ENCODE assay signal across 8 cellular contexts in the genomic region with DNA sequence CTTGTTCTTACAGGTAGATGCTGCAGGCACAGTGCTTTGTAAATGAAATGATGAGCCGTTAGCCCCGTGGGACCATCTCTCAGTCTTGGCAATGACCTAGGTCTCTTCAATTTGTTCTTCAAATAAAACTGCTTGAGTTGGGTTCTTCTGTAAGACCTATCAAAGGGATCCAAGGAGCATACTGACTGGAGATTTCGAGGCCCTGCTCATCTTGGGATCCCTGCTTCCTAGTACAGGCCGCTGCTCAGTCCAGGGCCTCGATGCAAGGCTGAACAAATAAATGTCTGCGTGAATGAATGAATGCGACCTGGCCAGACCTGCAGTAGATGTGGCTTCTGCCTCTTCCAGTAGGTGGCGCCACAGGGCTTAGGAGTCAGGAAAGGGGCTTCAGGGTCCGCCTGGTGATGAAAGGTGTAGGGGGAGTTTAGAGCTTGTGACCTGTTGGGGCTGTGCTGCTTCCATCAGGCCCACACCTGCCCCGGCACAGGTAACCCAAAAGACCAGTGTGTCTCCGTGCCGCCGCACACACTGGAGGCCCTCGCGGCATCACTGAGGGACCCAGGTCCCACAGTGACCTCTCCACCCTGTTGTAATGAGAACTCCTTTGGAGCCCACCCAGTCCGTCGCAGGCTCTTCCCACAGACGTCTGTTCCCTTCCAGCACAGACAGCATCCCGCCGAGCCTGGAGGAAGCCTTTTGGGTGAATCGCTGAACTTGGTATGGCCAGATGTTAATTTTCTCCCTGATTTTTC. TPM values are rescaled to one million over a fixed set of nuclear protein-coding genes. Genes with fewer than 3 reads are reported as not detected.
DNase-seq lines count a peak whose midpoint lies in the region; ATAC-seq and TF ChIP-seq lines count a peak whose summit lies in the region.

No MANE protein-coding gene starts in this region.

- TF ChIP-seq CTCF in NB4 (IDR thresholded peaks at IDR 0.05; ENCODE audit: low read depth, low read length) (peak; percentile 83), VCaP (conservative IDR thresholded peaks at IDR 0.05) (peak; percentile 72), fibroblast of lung (conservative IDR thresholded peaks at IDR 0.05 in 1 of 2, IDR thresholded peaks at IDR 0.05 in 1 of 2; ENCODE audit: low read depth in 1 of 2, low read length in 2 of 2) (peak; percentile 63 to 90)

- H4K91ac ChIP-seq in neuronal stem cell (ENCODE audit: low read depth, low read length, poor library complexity), result no peak overlapping the region

- H3K9me3 ChIP-seq in fibroblast of lung (ENCODE audit: control insufficient read depth, insufficient read depth, low read depth, low read length) (no peaks in the 10 kb centered on the region), neuronal stem cell (replicated peaks in 1 of 2; ENCODE audit: control insufficient read depth in 2 of 2, insufficient read depth in 1 of 2, low read depth in 1 of 2, low read length in 2 of 2) (no peaks in the 10 kb centered on the region)

- H2AFZ ChIP-seq in fibroblast of lung (ENCODE audit: low read length) (no peak overlapping the region), neuronal stem cell (ENCODE audit: low read length) (no peak overlapping the region)

- H3K4me3 ChIP-seq in NB4 (ENCODE audit: low read depth, low read length) (no peak overlapping the region), fibroblast of lung (replicated peaks in 1 of 4; ENCODE audit: control extremely low read depth in 1 of 4, insufficient read depth in 1 of 4, low read depth in 3 of 4, low read length in 4 of 4) (no peak overlapping the region), neuronal stem cell (ENCODE audit: low read length in 2 of 2) (no peak overlapping the region)

- no peak overlapping the region for H3K14ac ChIP-seq in neuronal stem cell (ENCODE audit: low read length)

- peaks cover 14% of the 10 kb centered on the region for H3K79me2 ChIP-seq in fibroblast of lung (ENCODE audit: control insufficient read depth, insufficient read depth, low read length)

- no peak overlapping the region for H3K18ac ChIP-seq in neuronal stem cell (ENCODE audit: low read length)

- no peaks in the 10 kb centered on the region for H4K20me1 ChIP-seq in fibroblast of lung (ENCODE audit: control insufficient read depth, extremely low read depth, insufficient read depth, low read length)

- H2BK12ac ChIP-seq in neuronal stem cell (ENCODE audit: low read length), result no peak overlapping the region

- no peak overlapping the region for H4K8ac ChIP-seq in neuronal stem cell (ENCODE audit: low read depth, low read length)

- H2BK120ac ChIP-seq in neuronal stem cell (ENCODE audit: low read depth, low read length), result no peak overlapping the region

- no peak overlapping the region for H3K4ac ChIP-seq in neuronal stem cell (ENCODE audit: low read length)

- no peak overlapping the region for H2BK15ac ChIP-seq in neuronal stem cell (ENCODE audit: low read length)

- no peak overlapping the region for H3K9ac ChIP-seq in fibroblast of lung (ENCODE audit: insufficient read depth, low read length)
- no peak overlapping the region for H3K9ac ChIP-seq in neuronal stem cell (ENCODE audit: low read depth, low read length, poor library complexity)

- no CpG with 5 or more reads among the region's 21 CpGs for WGBS in neuronal stem cell (ENCODE audit: extremely low coverage in 2 of 2, insufficient read length in 2 of 2, insufficient replicate concordance in 1 of 2), 2 donors

- DNase-seq in NCI-H2227 (lab: John Stamatoyannopoulos, UW; ENCODE audit: unreplicated experiment) (peak; percentile 9), NCI-H2227 treated with DMSO at 0.1 percent for 48 hours (lab: John Stamatoyannopoulos, UW) (no peak), NB4 (ENCODE audit: low read depth) (peak; percentile 77), fibroblast of lung (ENCODE audit: low read depth in 2 of 2) (peak; percentile 56 to 64), neuronal stem cell (ENCODE audit: low spot score) (peak; percentile 85)

- no peak for TF ChIP-seq POLR2A in NB4 (IDR thresholded peaks at IDR 0.05; ENCODE audit: extremely low read depth, insufficient read length)

- H3K4me1 ChIP-seq in fibroblast of lung (ENCODE audit: control insufficient read depth, extremely low read depth, insufficient read depth, low read length), result no peaks in the 10 kb centered on the region
- peaks cover under 1 to 3% of the 10 kb centered on the region in 2 donors for H3K4me1 ChIP-seq in neuronal stem cell (ENCODE audit: control insufficient read depth in 2 of 2, insufficient read depth in 1 of 2, low read depth in 1 of 2, low read length in 2 of 2)

- H3K4me2 ChIP-seq in fibroblast of lung (ENCODE audit: extremely low read depth, insufficient read depth, low read length) (no peak overlapping the region), neuronal stem cell (ENCODE audit: insufficient read depth, low read length, poor library complexity, severe bottlenecking) (no peak overlapping the region)

- no peak overlapping the region for H3K27ac ChIP-seq in VCaP
- no peak overlapping the region for H3K27ac ChIP-seq in fibroblast of lung (ENCODE audit: insufficient read depth, low read length)
- H3K27ac ChIP-seq in neuronal stem cell (replicated peaks; ENCODE audit: low read length), result no peak overlapping the region

- H2BK5ac ChIP-seq in neuronal stem cell (ENCODE audit: low read length), result no peak overlapping the region

- ATAC-seq in HG03520 (IDR thresholded peaks at IDR 0.05; ENCODE audit: unreplicated experiment) (no peak), HG03095 (IDR thresholded peaks at IDR 0.05; ENCODE audit: unreplicated experiment) (no peak)

- no peaks in the 10 kb centered on the region for H3K79me1 ChIP-seq in neuronal stem cell (ENCODE audit: low read depth, low read length)

- H3K36me3 ChIP-seq in fibroblast of lung (ENCODE audit: control insufficient read depth, insufficient read depth, low read length) (no peaks in the 10 kb centered on the region), neuronal stem cell (replicated peaks in 1 of 2; ENCODE audit: control insufficient read depth in 2 of 2, insufficient read depth in 2 of 2, low read length in 2 of 2) (no peaks in the 10 kb centered on the region)

- no peak overlapping the region for H3K23ac ChIP-seq in neuronal stem cell (ENCODE audit: low read depth, low read length, poor library complexity)

- H2AK5ac ChIP-seq in neuronal stem cell (ENCODE audit: low read depth, low read length), result no peak overlapping the region

- H3K27me3 ChIP-seq in fibroblast of lung (ENCODE audit: control insufficient read depth, insufficient read depth, low read length) (no peaks in the 10 kb centered on the region), neuronal stem cell (ENCODE audit: control insufficient read depth in 3 of 3, insufficient read depth in 3 of 3, low read depth in 1 of 3, low read length in 3 of 3) (peaks cover 10 to 84% (median 33%) of the 10 kb centered on the region in 3 experiments)

RNA-seq across cellular contexts. Expression of a gene that starts 4.4 kb away (rescaled TPM):
- 7.4 and 11.4 TPM in 2 replicates for total RNA-seq in fibroblast of lung
- polyA plus RNA-seq in fibroblast of lung, result 5.4 and 7.6 TPM in 2 replicates
- 3.8 and 7.7 TPM in 2 replicates for polyA plus RNA-seq in fibroblast of lung (2012)
- 27.0 and 44.8 TPM in 2 replicates for polyA minus RNA-seq in fibroblast of lung (ENCODE audit: low replicate concordance)
- 1.4 TPM for polyA plus RNA-seq in neuronal stem cell (2013, experiment 1 of 2)
- polyA plus RNA-seq in neuronal stem cell (2013, experiment 2 of 2), result 1.0 TPM

RNA-seq across cellular contexts. Expression of a gene that starts 53.0 kb away (rescaled TPM):
- total RNA-seq in fibroblast of lung, result 10.4 and 11.3 TPM in 2 replicates
- 19.4 and 24.0 TPM in 2 replicates for polyA plus RNA-seq in fibroblast of lung
- polyA plus RNA-seq in fibroblast of lung (2012), result 9.6 and 12.5 TPM in 2 replicates
- polyA minus RNA-seq in fibroblast of lung (ENCODE audit: low replicate concordance), result 12.9 and 22.3 TPM in 2 replicates
- polyA plus RNA-seq in neuronal stem cell (2013, experiment 1 of 2), result 32.7 TPM
- polyA plus RNA-seq in neuronal stem cell (2013, experiment 2 of 2), result 34.5 TPM
